In the genomic region with DNA sequence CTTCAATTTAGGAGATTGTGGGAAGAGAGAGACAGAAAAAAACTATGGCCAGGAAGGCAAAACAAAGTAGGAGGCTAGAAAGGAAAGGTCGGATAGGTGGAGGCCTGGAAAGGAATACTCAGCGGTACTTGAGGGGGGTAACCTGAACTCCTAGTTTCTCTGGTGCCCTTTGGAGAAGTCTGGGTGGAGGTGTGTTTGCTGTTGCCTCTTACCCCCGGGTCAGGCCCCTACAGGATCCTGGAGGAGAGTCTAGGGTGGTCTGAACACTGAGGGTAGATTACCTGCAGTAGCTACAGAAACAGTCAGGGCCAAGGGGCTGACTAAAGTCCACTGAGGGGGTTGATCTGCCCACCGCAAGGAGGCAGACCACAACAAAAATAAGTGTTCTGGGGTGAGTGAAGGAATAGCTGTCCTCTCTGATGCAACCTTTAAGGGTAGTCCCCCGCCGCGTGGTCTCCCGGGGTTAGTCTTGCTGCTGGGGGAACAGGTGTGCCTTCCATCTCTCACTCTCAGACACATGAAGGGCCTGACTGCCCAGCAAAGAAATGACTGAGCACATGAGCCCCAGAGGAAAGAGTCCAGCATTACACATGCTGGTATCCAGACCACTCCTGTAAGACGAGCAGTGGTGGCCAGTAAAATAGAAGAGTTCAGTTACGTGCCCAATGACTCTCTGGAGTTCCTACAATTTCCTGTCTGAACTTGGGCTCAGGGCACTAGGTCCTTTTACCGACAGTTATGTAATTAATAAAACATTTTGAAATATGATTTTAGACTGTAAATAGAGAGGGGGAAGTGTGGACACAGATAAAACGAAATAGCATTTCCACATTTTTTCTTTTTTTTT, we compare ENCODE assay signal across 1 cellular context.
TF ChIP-seq lines count a peak whose summit lies in the region.

No MANE protein-coding gene starts in this region.

TF ChIP-seq in GM23338, 12 proteins besides CTCF, POLR2A, EP300 and RAD21:
- TF ChIP-seq, protein P1, sequence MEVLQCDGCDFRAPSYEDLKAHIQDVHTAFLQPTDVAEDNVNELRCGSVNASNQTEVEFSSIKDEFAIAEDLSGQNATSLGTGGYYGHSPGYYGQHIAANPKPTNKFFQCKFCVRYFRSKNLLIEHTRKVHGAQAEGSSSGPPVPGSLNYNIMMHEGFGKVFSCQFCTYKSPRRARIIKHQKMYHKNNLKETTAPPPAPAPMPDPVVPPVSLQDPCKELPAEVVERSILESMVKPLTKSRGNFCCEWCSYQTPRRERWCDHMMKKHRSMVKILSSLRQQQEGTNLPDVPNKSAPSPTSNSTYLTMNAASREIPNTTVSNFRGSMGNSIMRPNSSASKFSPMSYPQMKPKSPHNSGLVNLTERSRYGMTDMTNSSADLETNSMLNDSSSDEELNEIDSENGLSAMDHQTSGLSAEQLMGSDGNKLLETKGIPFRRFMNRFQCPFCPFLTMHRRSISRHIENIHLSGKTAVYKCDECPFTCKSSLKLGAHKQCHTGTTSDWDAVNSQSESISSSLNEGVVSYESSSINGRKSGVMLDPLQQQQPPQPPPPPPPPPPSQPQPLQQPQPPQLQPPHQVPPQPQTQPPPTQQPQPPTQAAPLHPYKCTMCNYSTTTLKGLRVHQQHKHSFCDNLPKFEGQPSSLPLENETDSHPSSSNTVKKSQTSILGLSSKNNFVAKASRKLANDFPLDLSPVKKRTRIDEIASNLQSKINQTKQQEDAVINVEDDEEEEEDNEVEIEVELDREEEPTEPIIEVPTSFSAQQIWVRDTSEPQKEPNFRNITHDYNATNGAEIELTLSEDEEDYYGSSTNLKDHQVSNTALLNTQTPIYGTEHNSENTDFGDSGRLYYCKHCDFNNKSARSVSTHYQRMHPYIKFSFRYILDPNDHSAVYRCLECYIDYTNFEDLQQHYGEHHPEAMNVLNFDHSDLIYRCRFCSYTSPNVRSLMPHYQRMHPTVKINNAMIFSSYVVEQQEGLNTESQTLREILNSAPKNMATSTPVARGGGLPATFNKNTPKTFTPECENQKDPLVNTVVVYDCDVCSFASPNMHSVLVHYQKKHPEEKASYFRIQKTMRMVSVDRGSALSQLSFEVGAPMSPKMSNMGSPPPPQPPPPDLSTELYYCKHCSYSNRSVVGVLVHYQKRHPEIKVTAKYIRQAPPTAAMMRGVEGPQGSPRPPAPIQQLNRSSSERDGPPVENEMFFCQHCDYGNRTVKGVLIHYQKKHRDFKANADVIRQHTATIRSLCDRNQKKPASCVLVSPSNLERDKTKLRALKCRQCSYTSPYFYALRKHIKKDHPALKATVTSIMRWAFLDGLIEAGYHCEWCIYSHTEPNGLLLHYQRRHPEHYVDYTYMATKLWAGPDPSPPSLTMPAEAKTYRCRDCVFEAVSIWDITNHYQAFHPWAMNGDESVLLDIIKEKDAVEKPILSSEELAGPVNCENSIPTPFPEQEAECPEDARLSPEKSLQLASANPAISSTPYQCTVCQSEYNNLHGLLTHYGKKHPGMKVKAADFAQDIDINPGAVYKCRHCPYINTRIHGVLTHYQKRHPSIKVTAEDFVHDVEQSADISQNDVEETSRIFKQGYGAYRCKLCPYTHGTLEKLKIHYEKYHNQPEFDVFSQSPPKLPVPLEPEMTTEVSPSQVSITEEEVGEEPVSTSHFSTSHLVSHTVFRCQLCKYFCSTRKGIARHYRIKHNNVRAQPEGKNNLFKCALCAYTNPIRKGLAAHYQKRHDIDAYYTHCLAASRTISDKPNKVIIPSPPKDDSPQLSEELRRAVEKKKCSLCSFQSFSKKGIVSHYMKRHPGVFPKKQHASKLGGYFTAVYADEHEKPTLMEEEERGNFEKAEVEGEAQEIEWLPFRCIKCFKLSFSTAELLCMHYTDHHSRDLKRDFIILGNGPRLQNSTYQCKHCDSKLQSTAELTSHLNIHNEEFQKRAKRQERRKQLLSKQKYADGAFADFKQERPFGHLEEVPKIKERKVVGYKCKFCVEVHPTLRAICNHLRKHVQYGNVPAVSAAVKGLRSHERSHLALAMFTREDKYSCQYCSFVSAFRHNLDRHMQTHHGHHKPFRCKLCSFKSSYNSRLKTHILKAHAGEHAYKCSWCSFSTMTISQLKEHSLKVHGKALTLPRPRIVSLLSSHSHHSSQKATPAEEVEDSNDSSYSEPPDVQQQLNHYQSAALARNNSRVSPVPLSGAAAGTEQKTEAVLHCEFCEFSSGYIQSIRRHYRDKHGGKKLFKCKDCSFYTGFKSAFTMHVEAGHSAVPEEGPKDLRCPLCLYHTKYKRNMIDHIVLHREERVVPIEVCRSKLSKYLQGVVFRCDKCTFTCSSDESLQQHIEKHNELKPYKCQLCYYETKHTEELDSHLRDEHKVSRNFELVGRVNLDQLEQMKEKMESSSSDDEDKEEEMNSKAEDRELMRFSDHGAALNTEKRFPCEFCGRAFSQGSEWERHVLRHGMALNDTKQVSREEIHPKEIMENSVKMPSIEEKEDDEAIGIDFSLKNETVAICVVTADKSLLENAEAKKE (CRISPR knock-in tag; IDR thresholded peaks at IDR 0.05), result no peak
- TF ChIP-seq EZH2 (IDR thresholded peaks at IDR 0.05; ENCODE audit: low read depth, unreplicated experiment) (no peak), CREB1 (CRISPR knock-in tag; IDR thresholded peaks at IDR 0.05; ENCODE audit: low read depth) (no peak), NANOG (IDR thresholded peaks at IDR 0.05; ENCODE audit: borderline replicate concordance) (no peak), STAT1 (IDR thresholded peaks at IDR 0.05; ENCODE audit: unreplicated experiment) (no peak), EZH2phosphoT487 (IDR thresholded peaks at IDR 0.05; ENCODE audit: unreplicated experiment) (no peak), ZNF114 (CRISPR knock-in tag; IDR thresholded peaks at IDR 0.05) (no peak), JUNB (IDR thresholded peaks at IDR 0.05; ENCODE audit: unreplicated experiment) (no peak), ZNF331 (CRISPR knock-in tag; IDR thresholded peaks at IDR 0.05; ENCODE audit: low read depth) (no peak), POLR2AphosphoS5 (IDR thresholded peaks at IDR 0.05; ENCODE audit: low read depth) (no peak)
- TF ChIP-seq, protein P2, sequence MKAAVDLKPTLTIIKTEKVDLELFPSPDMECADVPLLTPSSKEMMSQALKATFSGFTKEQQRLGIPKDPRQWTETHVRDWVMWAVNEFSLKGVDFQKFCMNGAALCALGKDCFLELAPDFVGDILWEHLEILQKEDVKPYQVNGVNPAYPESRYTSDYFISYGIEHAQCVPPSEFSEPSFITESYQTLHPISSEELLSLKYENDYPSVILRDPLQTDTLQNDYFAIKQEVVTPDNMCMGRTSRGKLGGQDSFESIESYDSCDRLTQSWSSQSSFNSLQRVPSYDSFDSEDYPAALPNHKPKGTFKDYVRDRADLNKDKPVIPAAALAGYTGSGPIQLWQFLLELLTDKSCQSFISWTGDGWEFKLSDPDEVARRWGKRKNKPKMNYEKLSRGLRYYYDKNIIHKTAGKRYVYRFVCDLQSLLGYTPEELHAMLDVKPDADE (IDR thresholded peaks at IDR 0.05), result no peak
- TF ChIP-seq, protein P3, sequence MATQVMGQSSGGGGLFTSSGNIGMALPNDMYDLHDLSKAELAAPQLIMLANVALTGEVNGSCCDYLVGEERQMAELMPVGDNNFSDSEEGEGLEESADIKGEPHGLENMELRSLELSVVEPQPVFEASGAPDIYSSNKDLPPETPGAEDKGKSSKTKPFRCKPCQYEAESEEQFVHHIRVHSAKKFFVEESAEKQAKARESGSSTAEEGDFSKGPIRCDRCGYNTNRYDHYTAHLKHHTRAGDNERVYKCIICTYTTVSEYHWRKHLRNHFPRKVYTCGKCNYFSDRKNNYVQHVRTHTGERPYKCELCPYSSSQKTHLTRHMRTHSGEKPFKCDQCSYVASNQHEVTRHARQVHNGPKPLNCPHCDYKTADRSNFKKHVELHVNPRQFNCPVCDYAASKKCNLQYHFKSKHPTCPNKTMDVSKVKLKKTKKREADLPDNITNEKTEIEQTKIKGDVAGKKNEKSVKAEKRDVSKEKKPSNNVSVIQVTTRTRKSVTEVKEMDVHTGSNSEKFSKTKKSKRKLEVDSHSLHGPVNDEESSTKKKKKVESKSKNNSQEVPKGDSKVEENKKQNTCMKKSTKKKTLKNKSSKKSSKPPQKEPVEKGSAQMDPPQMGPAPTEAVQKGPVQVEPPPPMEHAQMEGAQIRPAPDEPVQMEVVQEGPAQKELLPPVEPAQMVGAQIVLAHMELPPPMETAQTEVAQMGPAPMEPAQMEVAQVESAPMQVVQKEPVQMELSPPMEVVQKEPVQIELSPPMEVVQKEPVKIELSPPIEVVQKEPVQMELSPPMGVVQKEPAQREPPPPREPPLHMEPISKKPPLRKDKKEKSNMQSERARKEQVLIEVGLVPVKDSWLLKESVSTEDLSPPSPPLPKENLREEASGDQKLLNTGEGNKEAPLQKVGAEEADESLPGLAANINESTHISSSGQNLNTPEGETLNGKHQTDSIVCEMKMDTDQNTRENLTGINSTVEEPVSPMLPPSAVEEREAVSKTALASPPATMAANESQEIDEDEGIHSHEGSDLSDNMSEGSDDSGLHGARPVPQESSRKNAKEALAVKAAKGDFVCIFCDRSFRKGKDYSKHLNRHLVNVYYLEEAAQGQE (IDR thresholded peaks at IDR 0.05; ENCODE audit: unreplicated experiment), result no peak
